Comparison of ENCODE assay signal across 1 cellular context in the genomic region with DNA sequence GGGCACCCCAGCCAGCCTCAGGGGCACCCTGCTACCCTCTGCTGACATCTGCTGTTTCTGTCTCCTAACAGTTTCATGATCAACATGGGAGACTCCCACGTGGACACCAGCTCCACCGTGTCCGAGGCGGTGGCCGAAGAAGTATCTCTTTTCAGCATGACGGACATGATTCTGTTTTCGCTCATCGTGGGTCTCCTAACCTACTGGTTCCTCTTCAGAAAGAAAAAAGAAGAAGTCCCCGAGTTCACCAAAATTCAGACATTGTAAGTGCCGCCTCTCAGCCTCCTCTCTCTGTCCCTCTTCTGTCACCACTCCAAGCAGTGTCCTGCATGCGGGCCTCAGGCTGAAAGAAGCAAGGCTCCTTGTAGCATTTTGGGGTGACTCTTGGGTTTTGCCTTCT.
TF ChIP-seq lines count a peak whose summit lies in the region.

No MANE protein-coding gene starts in this region.

TF ChIP-seq in IMR-90, 13 proteins besides CTCF, POLR2A, EP300 and RAD21:
- TF ChIP-seq, protein P1, sequence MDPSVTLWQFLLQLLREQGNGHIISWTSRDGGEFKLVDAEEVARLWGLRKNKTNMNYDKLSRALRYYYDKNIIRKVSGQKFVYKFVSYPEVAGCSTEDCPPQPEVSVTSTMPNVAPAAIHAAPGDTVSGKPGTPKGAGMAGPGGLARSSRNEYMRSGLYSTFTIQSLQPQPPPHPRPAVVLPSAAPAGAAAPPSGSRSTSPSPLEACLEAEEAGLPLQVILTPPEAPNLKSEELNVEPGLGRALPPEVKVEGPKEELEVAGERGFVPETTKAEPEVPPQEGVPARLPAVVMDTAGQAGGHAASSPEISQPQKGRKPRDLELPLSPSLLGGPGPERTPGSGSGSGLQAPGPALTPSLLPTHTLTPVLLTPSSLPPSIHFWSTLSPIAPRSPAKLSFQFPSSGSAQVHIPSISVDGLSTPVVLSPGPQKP (IDR thresholded peaks at IDR 0.05; ENCODE audit: borderline replicate concordance, low read depth, low read length) = no peak
- TF ChIP-seq MAFK (IDR thresholded peaks at IDR 0.05; ENCODE audit: low read depth, low read length) = no peak
- TF ChIP-seq MAZ (IDR thresholded peaks at IDR 0.05; ENCODE audit: borderline replicate concordance, low read depth, low read length) = no peak
- no peak for TF ChIP-seq NFE2L2 (IDR thresholded peaks at IDR 0.05; ENCODE audit: low read depth, low read length)
